ENCODE assay signal across 28 cellular contexts in the genomic region with DNA sequence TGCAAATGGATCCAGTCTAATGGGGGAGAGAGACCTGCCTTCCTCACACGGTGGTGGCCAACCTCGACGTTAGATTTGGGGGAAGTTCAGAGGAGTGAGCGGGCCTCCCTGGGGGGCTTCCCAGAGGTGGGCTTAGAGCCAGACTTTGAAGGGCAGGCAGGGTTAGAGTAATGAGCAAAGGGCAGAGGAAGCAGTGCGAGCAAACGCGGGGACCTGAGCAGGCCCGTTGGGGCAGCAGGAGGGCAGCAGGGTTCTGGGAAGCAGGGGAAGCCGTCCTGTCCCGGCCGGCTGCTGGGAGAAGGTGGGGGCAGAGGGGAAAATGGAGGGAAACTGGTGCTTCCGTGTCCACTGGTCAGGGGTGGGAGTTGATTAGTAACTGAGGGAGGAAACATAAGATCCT.
"Had no signal": no experiment of that assay in that cellular context is flagged by ENCODE, and none has a peak within 500 bp of the region (broad histone marks: within the 10 kb centered on the region; RNA-seq: fewer than 3 reads in every experiment).

No MANE protein-coding gene starts in this region.

- H3K36me3 Mint-ChIP-seq: immature natural killer cell; mesothelial cell of epicardium; naive B cell; natural killer cell; stimulated activated naive B cell treated with anti-CD40 and anti-IgM and Interleukin-4, amounts not matched to agents 10 μg/mL and 1 μg/mL and 100 μg/mL, for 72 hours had no signal

- H3K9me3 ChIP-seq: lower lobe of right lung, ovary, right lobe of liver, thoracic aorta, tibial artery, vagina had no signal

- H3K4me1 Mint-ChIP-seq: immature natural killer cell; mesothelial cell of epicardium; naive B cell; natural killer cell; stimulated activated naive B cell treated with anti-CD40 and anti-IgM and Interleukin-4, amounts not matched to agents 10 μg/mL and 1 μg/mL and 100 μg/mL, for 72 hours had no signal

- H3K27me3 ChIP-seq: left lung, ovary, right atrium auricular region, right lobe of liver, stomach, suprapubic skin, tibial artery, upper lobe of left lung, vagina had no signal

- H3K36me3 ChIP-seq: left lung, lower lobe of right lung, ovary, right atrium auricular region, right lobe of liver, stomach, suprapubic skin, thoracic aorta, tibial artery, upper lobe of left lung, vagina had no signal

- H3K27ac ChIP-seq: left lung, lower lobe of right lung, ovary, right atrium auricular region, right lobe of liver, stomach, suprapubic skin, thoracic aorta, tibial artery, upper lobe of left lung, vagina had no signal

- H3K4me3 ChIP-seq: left lung, lower lobe of right lung, ovary, right atrium auricular region, right lobe of liver, smooth muscle cell, stomach, suprapubic skin, thoracic aorta, tibial artery, upper lobe of left lung, vagina had no signal

- H3K4me3 Mint-ChIP-seq: immature natural killer cell; mesothelial cell of epicardium; naive B cell; natural killer cell; stimulated activated naive B cell treated with anti-CD40 and anti-IgM and Interleukin-4, amounts not matched to agents 10 μg/mL and 1 μg/mL and 100 μg/mL, for 72 hours had no signal

- H3K4me1 ChIP-seq: left lung, lower lobe of right lung, right atrium auricular region, right lobe of liver, stomach, suprapubic skin, tibial artery, upper lobe of left lung, vagina had no signal

- DNase-seq: head of caudate nucleus; hypothalamus; immature natural killer cell; kidney; left colon; left lung; lower lobe of right lung; mesendoderm; naive B cell; natural killer cell; ovary; right lobe of liver; stimulated activated CD4-positive, alpha-beta T cell treated with anti-CD3 and anti-CD28 coated beads, Interleukin-1b, Interleukin-23, amount 100 ng/mL, for 48 hours; stimulated activated CD4-positive, alpha-beta T cell treated with anti-CD3 and anti-CD28 coated beads, Interleukin-2, amount 100 ng/mL, for 48 hours; stimulated activated CD4-positive, alpha-beta T cell treated with anti-CD3 and anti-CD28 coated beads, Interleukin-4, amount 100 ng/mL, for 4 hours; stimulated activated CD8-positive, alpha-beta memory T cell treated with anti-CD3 and anti-CD28 coated beads, Interleukin-4, amount 100 ng/mL, for 48 hours; stimulated activated naive B cell treated with anti-CD40 and anti-IgM and Interleukin-4, amounts not matched to agents 10 μg/mL and 1 μg/mL and 100 μg/mL, for 72 hours; stimulated activated naive CD8-positive, alpha-beta T cell treated with anti-CD3 and anti-CD28 coated beads, Interleukin-15, Interleukin-2, amounts not matched to agents 100 U/mL and 50 U/mL, for 24 hours; stomach; tibial artery; upper lobe of left lung had no signal

- ATAC-seq: left colon; left lung; lower lobe of right lung; natural killer cell; right lobe of liver; stimulated activated naive B cell treated with anti-CD40 and anti-IgM and Interleukin-4, amounts not matched to agents 10 μg/mL and 1 μg/mL and 100 μg/mL, for 72 hours; stimulated activated naive CD8-positive, alpha-beta T cell treated with anti-CD3 and anti-CD28 coated beads, Interleukin-15, Interleukin-2, amounts not matched to agents 100 U/mL and 50 U/mL, for 24 hours had no signal

- H3K4me2 ChIP-seq: smooth muscle cell had no signal

- H3K27ac Mint-ChIP-seq: immature natural killer cell; mesothelial cell of epicardium; natural killer cell; progenitor cell of endocrine pancreas; stimulated activated naive B cell treated with anti-CD40 and anti-IgM and Interleukin-4, amounts not matched to agents 10 μg/mL and 1 μg/mL and 100 μg/mL, for 72 hours had no signal
